13 cellular contexts compared by ENCODE assay signal in the genomic region with DNA sequence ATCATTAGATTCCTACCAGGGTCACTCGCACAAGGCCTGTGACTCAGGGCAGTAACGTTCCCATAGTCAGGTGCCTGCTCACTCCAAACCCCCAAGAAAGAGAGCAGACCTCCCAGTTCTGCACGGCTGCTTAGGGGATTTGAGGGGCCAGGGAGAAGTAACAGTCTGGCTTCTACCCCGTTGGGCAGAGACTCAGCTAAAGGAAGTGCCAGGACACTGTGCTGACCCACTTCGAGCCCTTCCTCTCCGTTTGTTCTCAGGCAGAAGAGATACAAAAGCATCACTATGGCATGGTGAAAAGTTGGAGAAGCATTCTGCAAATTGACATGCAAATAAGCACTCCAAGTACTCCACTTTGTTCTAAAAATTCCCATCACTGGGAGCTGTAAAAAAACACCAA.
"Had no signal": no experiment of that assay in that cellular context is flagged by ENCODE, and none has a peak within 500 bp of the region (broad histone marks: within the 10 kb centered on the region; RNA-seq: fewer than 3 reads in every experiment).

No MANE protein-coding gene starts in this region.

- H3K9me3 Mint-ChIP-seq: activated CD4-positive, alpha-beta memory T cell treated with anti-CD3 and anti-CD28 coated beads, Interleukin-2, amount 10 ng/mL, durations not matched to agents 7 days and 5 days had no signal

- H3K27ac Mint-ChIP-seq: activated CD4-positive, alpha-beta memory T cell treated with anti-CD3 and anti-CD28 coated beads, Interleukin-2, amount 10 ng/mL, durations not matched to agents 7 days and 5 days; activated naive CD8-positive, alpha-beta T cell; T-helper 17 cell had no signal

- H3K4me1 Mint-ChIP-seq: activated CD4-positive, alpha-beta memory T cell treated with anti-CD3 and anti-CD28 coated beads, Interleukin-2, amount 10 ng/mL, durations not matched to agents 7 days and 5 days; T-helper 17 cell had no signal

- H3K27me3 Mint-ChIP-seq: activated CD4-positive, alpha-beta memory T cell treated with anti-CD3 and anti-CD28 coated beads, Interleukin-2, amount 10 ng/mL, durations not matched to agents 7 days and 5 days; activated naive CD8-positive, alpha-beta T cell had no signal

- H3K36me3 Mint-ChIP-seq: activated naive CD8-positive, alpha-beta T cell had no signal

- H3K4me3 Mint-ChIP-seq: activated CD4-positive, alpha-beta memory T cell treated with anti-CD3 and anti-CD28 coated beads, Interleukin-2, amount 10 ng/mL, durations not matched to agents 7 days and 5 days; activated naive CD8-positive, alpha-beta T cell; neural crest cell; T-helper 17 cell had no signal

- DNase-seq: activated CD4-positive, alpha-beta memory T cell treated with anti-CD3 and anti-CD28 coated beads, Interleukin-2, amount 10 ng/mL, durations not matched to agents 7 days and 5 days; activated CD4-positive, alpha-beta T cell treated with anti-CD3 and anti-CD28 coated beads for 4 hours; activated gamma-delta T cell; activated T-cell treated with anti-CD3 and anti-CD28 coated beads, Interleukin-2, amount 50 U/mL, for 48 hours; amniotic stem cell; effector CD8-positive, alpha-beta T cell; esophagus squamous epithelium; ovary; stimulated activated CD4-positive, alpha-beta T cell treated with anti-CD3 and anti-CD28 coated beads, Interleukin-1b, Interleukin-23, amount 100 ng/mL, for 48 hours; stomach; T-helper 17 cell had no signal

- ATAC-seq: T-helper 17 cell had no signal
